In the genomic region with DNA sequence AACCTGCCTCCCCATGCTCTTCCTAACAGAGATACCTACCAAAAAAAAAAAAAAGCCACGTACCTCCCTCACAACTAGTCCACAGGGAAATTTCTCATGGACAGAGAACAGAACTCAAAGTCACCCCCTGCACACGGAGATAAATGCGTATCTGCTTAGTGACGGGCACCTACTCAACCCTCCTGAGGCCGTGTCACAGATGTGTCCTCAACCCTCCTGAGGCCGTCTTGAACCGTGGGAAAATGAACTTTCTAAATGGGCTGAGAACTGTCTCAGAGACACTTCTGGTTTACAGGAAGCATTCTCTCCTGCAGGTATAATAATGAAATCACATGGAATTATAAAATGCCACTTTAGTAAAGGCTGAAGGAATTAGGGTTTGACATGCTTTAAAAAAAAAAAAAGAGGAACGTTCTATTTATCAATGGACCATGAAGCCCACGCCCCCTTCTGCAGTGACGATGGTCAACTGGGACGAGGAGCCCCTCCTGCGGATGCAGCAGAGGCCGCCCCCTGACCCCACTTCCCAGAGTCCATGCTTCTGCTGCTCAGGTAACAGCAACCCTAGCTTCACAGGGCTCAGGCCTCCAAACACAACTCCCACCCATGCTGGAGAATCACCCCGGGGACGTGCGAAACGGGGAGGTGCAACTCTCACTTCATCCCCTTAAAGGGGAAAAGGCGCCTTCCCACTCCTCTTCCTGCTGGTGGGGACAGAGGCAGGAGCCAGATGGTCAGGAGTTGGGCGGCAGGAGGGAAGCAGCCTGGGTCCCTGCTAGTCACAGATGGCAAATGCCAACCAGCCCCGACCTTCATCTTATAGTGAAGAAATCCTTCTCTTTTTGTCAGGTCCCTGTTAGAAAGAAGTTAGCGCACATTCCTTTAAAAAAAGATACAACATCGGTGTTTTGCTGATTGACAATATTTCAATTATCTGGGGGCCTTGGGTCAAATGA, we compare ENCODE assay signal across 19 cellular contexts.
DNase-seq lines count a peak whose midpoint lies in the region; ATAC-seq and TF ChIP-seq lines count a peak whose summit lies in the region.
"Had no signal": no experiment of that assay in that cellular context is flagged by ENCODE, and none has a peak within 500 bp of the region (broad histone marks: within the 10 kb centered on the region; RNA-seq: fewer than 3 reads in every experiment).

No MANE protein-coding gene starts in this region.

- H3K4me2 ChIP-seq in BLaER1 (peak overlapping the region; percentile 88), osteoblast (ENCODE audit: insufficient read depth, low read length) (no peak overlapping the region)
- H3K4me2 ChIP-seq in BLaER1 treated with 17β-estradiol and CSF1 and Interleukin-3, amounts not matched to agents 10 nM and 100 nM, result peak overlapping the region; percentile 43 to 95 (median 82)
- H3K4me2 ChIP-seq: KMS-11 had no signal

- H3K36me3 ChIP-seq in BLaER1 (no peaks in the 10 kb centered on the region), body of pancreas (replicated peaks in 1 of 2; ENCODE audit: insufficient read depth in 1 of 2, low read depth in 2 of 2) (no peaks in the 10 kb centered on the region), osteoblast (ENCODE audit: insufficient read depth, low read length) (no peaks in the 10 kb centered on the region), MG63 (no peaks in the 10 kb centered on the region)
- no peaks in the 10 kb centered on the region for H3K36me3 ChIP-seq in BLaER1 treated with 17β-estradiol and CSF1 and Interleukin-3, amounts not matched to agents 10 nM and 100 nM
- H3K36me3 ChIP-seq: BE2C had no signal

- H4K20me1 ChIP-seq in BLaER1, result peaks cover 100% of the 10 kb centered on the region
- peaks cover 0 to 100% (median 73%) of the 10 kb centered on the region in 11 experiments; a peak in 16 of 22 replicates for H4K20me1 ChIP-seq in BLaER1 treated with 17β-estradiol and CSF1 and Interleukin-3, amounts not matched to agents 10 nM and 100 nM
- H4K20me1 ChIP-seq in osteoblast (ENCODE audit: insufficient read depth, low read length), result peaks cover 89% of the 10 kb centered on the region

- H3K4me3 ChIP-seq in BLaER1 (no peak overlapping the region), body of pancreas (no peak overlapping the region), osteoblast (ENCODE audit: insufficient read depth, low read length) (no peak overlapping the region), MG63 (no peak overlapping the region)
- no peak overlapping the region; a peak in 1 of 20 replicates for H3K4me3 ChIP-seq in BLaER1 treated with 17β-estradiol and CSF1 and Interleukin-3, amounts not matched to agents 10 nM and 100 nM
- H3K4me3 ChIP-seq: SK-N-MC had no signal

- no peak for TF ChIP-seq POLR2A in body of pancreas (IDR thresholded peaks at IDR 0.05)

- H3K9ac ChIP-seq in BLaER1, result no peak overlapping the region
- no peak overlapping the region for H3K9ac ChIP-seq in BLaER1 treated with 17β-estradiol and CSF1 and Interleukin-3, amounts not matched to agents 10 nM and 100 nM
- H3K9ac ChIP-seq: KMS-11 had no signal

- H3K9me3 ChIP-seq in BLaER1 (no peaks in the 10 kb centered on the region), body of pancreas (no peaks in the 10 kb centered on the region), osteoblast (ENCODE audit: low read depth, low read length) (no peaks in the 10 kb centered on the region), MG63 (no peaks in the 10 kb centered on the region)
- H3K9me3 ChIP-seq in BLaER1 treated with 17β-estradiol and CSF1 and Interleukin-3, amounts not matched to agents 10 nM and 100 nM (replicated peaks in 1 of 11), result no peaks in the 10 kb centered on the region
- H3K9me3 ChIP-seq: BE2C had no signal

- H3K27ac ChIP-seq in BLaER1 (no peak overlapping the region), body of pancreas (peak overlapping the region in 3 of 4 donors; percentile 19 to 60 (median 34)), osteoblast (ENCODE audit: low read depth, low read length) (no peak overlapping the region)
- no peak overlapping the region for H3K27ac ChIP-seq in BLaER1 treated with 17β-estradiol and CSF1 and Interleukin-3, amounts not matched to agents 10 nM and 100 nM
- H3K27ac ChIP-seq: KMS-11, SK-N-MC had no signal

- H3K4me1 ChIP-seq in BLaER1, result peaks cover 80% of the 10 kb centered on the region
- H3K4me1 ChIP-seq in BLaER1 treated with 17β-estradiol and CSF1 and Interleukin-3, amounts not matched to agents 10 nM and 100 nM, result peaks cover 14 to 78% (median 54%) of the 10 kb centered on the region in 10 experiments; a peak in 19 of 20 replicates
- peaks cover 19% of the 10 kb centered on the region for H3K4me1 ChIP-seq in body of pancreas
- peaks cover 14% of the 10 kb centered on the region for H3K4me1 ChIP-seq in osteoblast (ENCODE audit: insufficient read depth, low read length)
- H3K4me1 ChIP-seq: BE2C had no signal

- intact Hi-C loops in body of pancreas (cut with DNase I), result no loop called here

- DNase-seq in body of pancreas (no peak), osteoblast (ENCODE audit: insufficient read length, low spot score, missing footprints) (peak; percentile 11), NCI-H748 treated with DMSO at 0.1 percent for 48 hours (lab: John Stamatoyannopoulos, UW) (no peak), MG63 (no peak), HT-29 (ENCODE audit: low spot score) (no peak)
- DNase-seq: BE2C; CD8-positive, alpha-beta memory T cell; MM.1S; NCI-H2081; NCI-H2227 treated with DMSO at 0.1 percent for 48 hours; NCI-H526 treated with DMSO at 0.1 percent for 48 hours; T-cell had no signal

- peak; percentile 10 for ATAC-seq in body of pancreas
- ATAC-seq in GM18520 (IDR thresholded peaks at IDR 0.05; ENCODE audit: unreplicated experiment), result no peak
- ATAC-seq: Panc1, Right ventricle myocardium inferior, T-cell had no signal

- no peak for TF ChIP-seq CTCF in body of pancreas (IDR thresholded peaks at IDR 0.05)
- TF ChIP-seq CTCF in osteoblast (IDR thresholded peaks at IDR 0.05; ENCODE audit: extremely low read depth, low read depth, low read length), result no peak

- H3K27me3 ChIP-seq in BLaER1, result no peaks in the 10 kb centered on the region
- peaks cover 0 to 54% (median 6%) of the 10 kb centered on the region in 11 experiments; a peak in 10 of 22 replicates for H3K27me3 ChIP-seq in BLaER1 treated with 17β-estradiol and CSF1 and Interleukin-3, amounts not matched to agents 10 nM and 100 nM
- H3K27me3 ChIP-seq in body of pancreas, result no peaks in the 10 kb centered on the region
- no peaks in the 10 kb centered on the region for H3K27me3 ChIP-seq in osteoblast (ENCODE audit: insufficient read depth, low read length)
- H3K27me3 ChIP-seq in MG63, result no peaks in the 10 kb centered on the region
- H3K27me3 ChIP-seq: BE2C had no signal

- no peak overlapping the region for H2AFZ ChIP-seq in osteoblast (ENCODE audit: low read length)

- WGBS in body of pancreas, 2 donors, result 69 to 70% methylated on average over 22 of the region's 22 CpGs

- peaks cover 94% of the 10 kb centered on the region for H3K79me2 ChIP-seq in osteoblast (ENCODE audit: insufficient read depth, low read length)

Comparison
In these comparisons a context has a peak if more than half of its experiments do, and no peak if none do; other contexts are left out.
1. H3K27ac ChIP-seq: peak in body of pancreas (3 of 4); none in BLaER1 (single experiment), BLaER1 treated with 17β-estradiol and CSF1 and Interleukin-3, amounts not matched to agents 10 nM and 100 nM (0 of 11) and osteoblast (single experiment).